20 cellular contexts compared by ENCODE assay signal in the genomic region with DNA sequence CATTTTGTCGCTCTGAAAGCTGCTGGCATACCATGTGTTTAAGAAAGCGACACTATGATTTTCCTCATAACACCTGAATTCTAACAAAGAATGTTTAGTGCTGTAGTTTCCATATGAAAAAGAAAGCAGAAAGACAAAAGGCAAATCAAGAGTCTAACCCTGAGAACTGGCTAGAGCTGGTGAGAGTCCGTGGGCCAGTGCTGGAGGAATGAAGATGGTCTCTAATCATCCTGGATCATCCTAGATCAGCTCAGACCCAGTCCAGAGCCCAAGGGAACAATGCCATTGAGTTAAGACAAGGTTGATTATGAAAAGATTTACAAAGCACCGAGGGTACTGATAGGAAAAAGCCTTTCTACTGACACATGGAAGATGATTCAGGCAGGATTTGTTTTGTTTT.
DNase-seq lines count a peak whose midpoint lies in the region; ATAC-seq, FAIRE-seq and TF ChIP-seq lines count a peak whose summit lies in the region.
"Had no signal": no experiment of that assay in that cellular context is flagged by ENCODE, and none has a peak within 500 bp of the region (broad histone marks: within the 10 kb centered on the region; RNA-seq: fewer than 3 reads in every experiment).

No MANE protein-coding gene starts in this region.

- no peak overlapping the region for H2BK12ac ChIP-seq in mesenchymal stem cell (ENCODE audit: low read length in 2 of 2)

- TF ChIP-seq POLR2A in adrenal gland (IDR thresholded peaks at IDR 0.05), result no peak

- no peak overlapping the region for H3K18ac ChIP-seq in mesenchymal stem cell (ENCODE audit: low read depth in 1 of 2, low read length in 2 of 2)

- no peak for TF ChIP-seq CTCF in adrenal gland (IDR thresholded peaks at IDR 0.05)

- no peak overlapping the region for H4K91ac ChIP-seq in mesenchymal stem cell (ENCODE audit: low read length)

- H3K4me3 ChIP-seq in adrenal gland (peak overlapping the region in 1 of 4 donors; percentile 11), mesenchymal stem cell (ENCODE audit: insufficient read depth in 1 of 2, low read depth in 1 of 2, low read length in 2 of 2) (peak overlapping the region in 1 of 2 experiments; percentile 44)
- H3K4me3 ChIP-seq: PC-9, SK-N-MC had no signal

- DNase-seq in GM18507 (ENCODE audit: extremely low spot score, insufficient read length, low read depth) (no peak), M059J (ENCODE audit: low read depth) (peak; percentile 16), adrenal gland (no peak), mesenchymal stem cell (no peak), epidermal melanocyte (ENCODE audit: insufficient read length, low spot score) (no peak), C1 segment of cervical spinal cord (lab: John Stamatoyannopoulos, UW) (no peak)
- DNase-seq: ACHN; CD4-positive, alpha-beta T cell; NCI-H1417; NCI-H2029; NCI-H2171 treated with DMSO at 0.1 percent for 48 hours; NCI-H510A treated with DMSO at 0.1 percent for 48 hours; NK-92 treated with Interleukin-12 subunit alpha and Interleukin-12 subunit beta, amount 100 ng/mL, for 24 hours; PC-9; T-helper 17 cell had no signal

- H2BK5ac ChIP-seq in mesenchymal stem cell (ENCODE audit: low read depth, low read length, poor library complexity, severe bottlenecking), result no peak overlapping the region

- H3K9ac ChIP-seq in mesenchymal stem cell (ENCODE audit: low read length), result peak overlapping the region; percentile 13
- H3K9ac ChIP-seq: KMS-11 had no signal

- no peaks in the 10 kb centered on the region for H3K79me1 ChIP-seq in mesenchymal stem cell (replicated peaks; ENCODE audit: low read length, poor library complexity, severe bottlenecking)

- FAIRE-seq in GM18507 (lab: Jason Lieb, UNC), result peak; percentile 21

- peaks cover 7 to 9% of the 10 kb centered on the region in 2 donors for H3K4me1 ChIP-seq in adrenal gland (replicated peaks in 1 of 2)
- H3K4me1 ChIP-seq in mesenchymal stem cell (ENCODE audit: control insufficient read depth, insufficient read depth, low read depth, low read length), result no peaks in the 10 kb centered on the region

- H3K4me2 ChIP-seq in mesenchymal stem cell (ENCODE audit: low read length, poor library complexity, severe bottlenecking), result no peak overlapping the region
- H3K4me2 ChIP-seq: KMS-11, PC-9 had no signal

- H3K9me3 ChIP-seq in adrenal gland (replicated peaks in 1 of 3) (no peaks in the 10 kb centered on the region), mesenchymal stem cell (ENCODE audit: control insufficient read depth, low read length) (no peaks in the 10 kb centered on the region)

- no peak overlapping the region for H2BK120ac ChIP-seq in mesenchymal stem cell (ENCODE audit: low read depth, low read length)

- H4K8ac ChIP-seq in mesenchymal stem cell (ENCODE audit: low read length), result no peak overlapping the region

- intact Hi-C loops in adrenal gland (cut with DNase I), result no loop called here

- H2AFZ ChIP-seq in mesenchymal stem cell (ENCODE audit: low read depth, low read length), result no peak overlapping the region
- H2AFZ ChIP-seq: PC-9 had no signal

- WGBS in adrenal gland, 4 donors, result 65 to 71% (median 69%) methylated on average over 4 of the region's 4 CpGs
- 64% methylated on average over 1 of the region's 4 CpGs for WGBS in mesenchymal stem cell

- H3K14ac ChIP-seq in mesenchymal stem cell (ENCODE audit: low read length in 2 of 2), result no peak overlapping the region

- peak overlapping the region in 3 of 5 donors; percentile 14 to 41 (median 29) for H3K27ac ChIP-seq in adrenal gland
- no peak overlapping the region for H3K27ac ChIP-seq in mesenchymal stem cell (ENCODE audit: low read length, poor library complexity, severe bottlenecking)
- H3K27ac ChIP-seq: HL-60, KMS-11, PC-9, SK-N-MC had no signal

- no peak overlapping the region for H3K23ac ChIP-seq in mesenchymal stem cell (ENCODE audit: low read length in 2 of 2)

- H3K27me3 ChIP-seq in adrenal gland (no peaks in the 10 kb centered on the region), mesenchymal stem cell (ENCODE audit: control insufficient read depth in 1 of 2, insufficient read depth in 1 of 2, low read length in 2 of 2) (peaks cover 0 to 4% of the 10 kb centered on the region in 2 experiments)

- H2BK15ac ChIP-seq in mesenchymal stem cell (ENCODE audit: low read depth, poor library complexity, severe bottlenecking), result no peak overlapping the region

- H3K36me3 ChIP-seq in adrenal gland (replicated peaks in 1 of 2) (no peaks in the 10 kb centered on the region), mesenchymal stem cell (ENCODE audit: control insufficient read depth in 1 of 2, insufficient read depth in 2 of 2, low read depth in 1 of 2, low read length in 2 of 2) (no peaks in the 10 kb centered on the region)

- H2AK5ac ChIP-seq in mesenchymal stem cell (ENCODE audit: low read length, severe bottlenecking), result no peak overlapping the region

- H3K4ac ChIP-seq in mesenchymal stem cell (ENCODE audit: low read depth in 1 of 2, low read length in 2 of 2), result no peak overlapping the region

- ATAC-seq in HG03175 (IDR thresholded peaks at IDR 0.05; ENCODE audit: unreplicated experiment) (no peak), HG02798 (IDR thresholded peaks at IDR 0.05; ENCODE audit: poor library complexity, unreplicated experiment) (no peak)
- ATAC-seq: T-helper 17 cell had no signal
